In genomic region chr12:54549774-54550451, GRCh38 we compare ENCODE assay signal across 7 cellular contexts. TPM values are rescaled to one million over a fixed set of nuclear protein-coding genes. Genes with fewer than 3 reads are reported as not detected.
DNase-seq lines count a peak whose midpoint lies in the region; ATAC-seq and TF ChIP-seq lines count a peak whose summit lies in the region.

No MANE protein-coding gene starts in this region.

- 5% methylated on average over 22 of the region's 22 CpGs for WGBS in GM23248 (ENCODE audit: low coverage in 1 of 2, low lambda C conversion rate in 2 of 2, missing lambda C conversion rate in 2 of 2), 2 experiments

- H3K4me3 ChIP-seq in GM23248 (peak overlapping the region; percentile 59), RWPE2 (ENCODE audit: severe bottlenecking) (no peak overlapping the region), mononuclear cell (ENCODE audit: low read length) (peak overlapping the region; percentile 15)

- peak overlapping the region; percentile 76 for H3K4me2 ChIP-seq in GM23248 (ENCODE audit: unreplicated experiment)

- TF ChIP-seq CTCF in RWPE2 (IDR thresholded peaks at IDR 0.05; ENCODE audit: poor library complexity, severe bottlenecking) = no peak

- no peaks in the 10 kb centered on the region for H3K4me1 ChIP-seq in GM23248 (ENCODE audit: insufficient read depth)
- H3K4me1 ChIP-seq in RWPE2 (ENCODE audit: insufficient read depth, poor library complexity, severe bottlenecking) = no peaks in the 10 kb centered on the region
- peaks cover 18% of the 10 kb centered on the region for H3K4me1 ChIP-seq in mononuclear cell (ENCODE audit: insufficient read depth, low read length)

- in situ Hi-C loops in GM23248 (cut with MboI) (no loop called here), KBM-7 (cut with MboI; ENCODE audit: low pct_unique_long_range_greater_than_20kb, low sequenced_read_pairs) (no loop called here)

- peak; percentile 64 for ATAC-seq in RWPE2 (ENCODE audit: low read depth)

- DNase-seq in GM23248 = peak; percentile 54
- no peak for DNase-seq in RWPE2 (ENCODE audit: low spot score)
- peak; percentile 9 for DNase-seq in cerebellar cortex (ENCODE audit: low spot score)
- no peak for DNase-seq in NCI-H2107 (lab: John Stamatoyannopoulos, UW)
- DNase-seq in KBM-7 = no peak

- no peak overlapping the region for H3K27ac ChIP-seq in GM23248
- no peak overlapping the region for H3K27ac ChIP-seq in RWPE2 (ENCODE audit: poor library complexity, severe bottlenecking)
- H3K27ac ChIP-seq in temporal lobe (ENCODE audit: low read depth, low read length) = peak overlapping the region; percentile 69

- H3K79me2 ChIP-seq in GM23248 (ENCODE audit: insufficient read depth) = no peaks in the 10 kb centered on the region

- H3K27me3 ChIP-seq in GM23248 (replicated peaks; ENCODE audit: insufficient read depth) = peaks cover 81% of the 10 kb centered on the region
- peaks cover 71% of the 10 kb centered on the region for H3K27me3 ChIP-seq in RWPE2 (ENCODE audit: insufficient read depth, poor library complexity, severe bottlenecking)
- peaks cover 14% of the 10 kb centered on the region for H3K27me3 ChIP-seq in mononuclear cell (ENCODE audit: insufficient read depth, low read length)

- H3K9ac ChIP-seq in GM23248 = no peak overlapping the region

- no peaks in the 10 kb centered on the region for H4K20me1 ChIP-seq in GM23248 (ENCODE audit: insufficient read depth)

- H3F3A ChIP-seq in GM23248 (ENCODE audit: insufficient read depth) = no peaks in the 10 kb centered on the region

- peak overlapping the region; percentile 63; the same call in 1 of the 2 replicates for H2AFZ ChIP-seq in GM23248

- H3K36me3 ChIP-seq in GM23248 (ENCODE audit: low read depth) (no peaks in the 10 kb centered on the region), RWPE2 (ENCODE audit: low read depth) (no peaks in the 10 kb centered on the region)

- no peaks in the 10 kb centered on the region for H3K9me2 ChIP-seq in GM23248 (ENCODE audit: insufficient read depth)

- H3K9me3 ChIP-seq in GM23248 (ENCODE audit: low read depth) (no peaks in the 10 kb centered on the region), RWPE2 (ENCODE audit: severe bottlenecking) (no peaks in the 10 kb centered on the region), mononuclear cell (ENCODE audit: low read depth, low read length) (no peaks in the 10 kb centered on the region)

RNA-seq across cellular contexts. Expression of gene PDE1B, which starts 0.5 kb away (rescaled TPM):
- total RNA-seq in GM23248 (2014; rRNA removed; shearing (Covaris generic)) = not detected in 2 replicates
- not detected in 2 replicates for polyA plus RNA-seq in GM23248 (2016; fragmentation: Nextera tagmentation; extraction: Ambion mirVana)
- total RNA-seq in mononuclear cell (7.0 TPM), temporal lobe (3.7 TPM)

RNA-seq across cellular contexts. Expression of gene PPP1R1A, which starts 38.5 kb away (rescaled TPM):
- total RNA-seq in GM23248 (2014; rRNA removed; shearing (Covaris generic)) = not detected in 2 replicates
- not detected in 2 replicates for polyA plus RNA-seq in GM23248 (2016; fragmentation: Nextera tagmentation; extraction: Ambion mirVana)
- total RNA-seq in mononuclear cell (not detected), temporal lobe (7.9 TPM)

RNA-seq across cellular contexts. Expression of gene NCKAP1L, which starts 52.4 kb away (rescaled TPM):
- total RNA-seq in GM23248 (2014; rRNA removed; shearing (Covaris generic)) = not detected in 2 replicates
- polyA plus RNA-seq in GM23248 (2016; fragmentation: Nextera tagmentation; extraction: Ambion mirVana) = 0.10 and 0.11 TPM in 2 replicates
- total RNA-seq in mononuclear cell = 160 TPM
- total RNA-seq in temporal lobe = 1.7 TPM

Comparison
In these comparisons a context has a peak if more than half of its experiments do, and no peak if none do; other contexts are left out.
1. DNase-seq: peak in GM23248 (single experiment) and cerebellar cortex (single experiment); none in RWPE2 (single experiment), NCI-H2107 (single experiment) and KBM-7 (single experiment).
2. RNA of gene NCKAP1L, which starts 52.4 kb away (total RNA-seq): 160 TPM in mononuclear cell (single experiment); 1.7 TPM in temporal lobe (single experiment) and not detected in GM23248; every median in the first group is over 10 times any median in the second.